ENCODE assay signal across 10 cellular contexts in genomic region chr10:72328829-72329204, GRCh38. TPM values are rescaled to one million over a fixed set of nuclear protein-coding genes. Genes with fewer than 3 reads are reported as not detected.
DNase-seq lines count a peak whose midpoint lies in the region; ATAC-seq and TF ChIP-seq lines count a peak whose summit lies in the region.
"Had no signal": no experiment of that assay in that cellular context is flagged by ENCODE, and none has a peak within 500 bp of the region (broad histone marks: within the 10 kb centered on the region; RNA-seq: fewer than 3 reads in every experiment).

No MANE protein-coding gene starts in this region.

- H3K27me3 ChIP-seq in ectodermal cell (ENCODE audit: control insufficient read depth, insufficient read depth, low read length, poor library complexity, severe bottlenecking): no peaks in the 10 kb centered on the region
- H3K27me3 ChIP-seq in sigmoid colon: no peaks in the 10 kb centered on the region

- no peaks in the 10 kb centered on the region for H3K36me3 ChIP-seq in ectodermal cell (ENCODE audit: control insufficient read depth, insufficient read depth, low read length)
- peaks cover 0 to 6% (median 0%) of the 10 kb centered on the region in 4 donors for H3K36me3 ChIP-seq in sigmoid colon

- H3K27ac ChIP-seq in ectodermal cell (ENCODE audit: insufficient read depth, low read depth, low read length, poor library complexity, severe bottlenecking) (peak overlapping the region; percentile 50), sigmoid colon (peak overlapping the region; percentile 39 to 63 (median 49))

- ATAC-seq in GM19455 (IDR thresholded peaks at IDR 0.05; ENCODE audit: unreplicated experiment) (no peak), HG03108 (IDR thresholded peaks at IDR 0.05; ENCODE audit: unreplicated experiment) (no peak)

- peaks cover 62% of the 10 kb centered on the region for H3K4me1 ChIP-seq in ectodermal cell (ENCODE audit: control insufficient read depth, insufficient read depth, low read length)
- peaks cover 0 to 48% (median 45%) of the 10 kb centered on the region in 4 donors for H3K4me1 ChIP-seq in sigmoid colon

- H3K9me3 ChIP-seq in ectodermal cell (ENCODE audit: control insufficient read depth, low read length): no peaks in the 10 kb centered on the region
- no peaks in the 10 kb centered on the region for H3K9me3 ChIP-seq in sigmoid colon

- peak overlapping the region; percentile 62 for H3K4me3 ChIP-seq in GM12865 (ENCODE audit: low read depth, low read length)
- no peak overlapping the region for H3K4me3 ChIP-seq in ectodermal cell (ENCODE audit: insufficient read depth, low read depth, low read length)
- no peak overlapping the region for H3K4me3 ChIP-seq in sigmoid colon

- intact Hi-C loops in sigmoid colon (cut with DNase I): no loop called here

- TF ChIP-seq CTCF in GM12865 (IDR thresholded peaks at IDR 0.05; ENCODE audit: insufficient read depth, low read depth, low read length, missing control alignments) (no peak), sigmoid colon (IDR thresholded peaks at IDR 0.05) (no peak)

- no peak for TF ChIP-seq EP300 in sigmoid colon (IDR thresholded peaks at IDR 0.05)

- DNase-seq in GM12865 (ENCODE audit: low read depth) (peak; percentile 54), RPMI8226 (peak; percentile 32), sigmoid colon (no peak), iPS-NIHi7 (ENCODE audit: extremely low spot score) (no peak), SKM-1 (lab: John Stamatoyannopoulos, UW; ENCODE audit: unreplicated experiment) (no peak)
- DNase-seq: cerebellar nuclear complex, NCI-H510A had no signal

- 56 to 60% methylated on average over 5 of the region's 5 CpGs for WGBS in ectodermal cell, 2 experiments
- 49 to 73% methylated on average over 5 of the region's 5 CpGs for WGBS in sigmoid colon, 2 donors

- TF ChIP-seq POLR2A in sigmoid colon (IDR thresholded peaks at IDR 0.05): no peak

RNA-seq across cellular contexts. Expression of gene DNAJB12, which starts 25.9 kb away (rescaled TPM):
- 18.7 TPM for polyA plus RNA-seq in ectodermal cell (2013, experiment 1 of 4)
- 21.3 TPM for polyA plus RNA-seq in ectodermal cell (2013, experiment 2 of 4)
- polyA plus RNA-seq in ectodermal cell (2013, experiment 3 of 4): 15.9 TPM
- polyA plus RNA-seq in ectodermal cell (2013, experiment 4 of 4): 19.3 TPM
- 10 to 100 TPM; 22.4 to 38.5 (median 30.0) TPM for total RNA-seq in sigmoid colon
- polyA plus RNA-seq in sigmoid colon: 10 to 100 TPM in 2 of 3 donors, 1 to 10 TPM in 1; 9.5 to 28.7 (median 15.6) TPM

RNA-seq across cellular contexts. Expression of gene DDIT4, which starts 55.1 kb away (rescaled TPM):
- 134 TPM for polyA plus RNA-seq in ectodermal cell (2013, experiment 1 of 4)
- 102 TPM for polyA plus RNA-seq in ectodermal cell (2013, experiment 2 of 4)
- polyA plus RNA-seq in ectodermal cell (2013, experiment 3 of 4): 101 TPM
- 107 TPM for polyA plus RNA-seq in ectodermal cell (2013, experiment 4 of 4)
- 100 to 1,000 TPM in 2 of 4 donors, 10 to 100 TPM in 2; 77.2 to 202 (median 133) TPM for total RNA-seq in sigmoid colon
- 100 to 1,000 TPM in 1 of 3 donors, 10 to 100 TPM in 2; 71.5 to 413 (median 85.3) TPM for polyA plus RNA-seq in sigmoid colon

Comparison
In these comparisons a context has a peak if more than half of its experiments do, and no peak if none do; other contexts are left out.
1. DNase-seq: peak in GM12865 (single experiment) and RPMI8226 (single experiment); none in sigmoid colon (single experiment), iPS-NIHi7 (single experiment) and SKM-1 (single experiment).